20 cellular contexts compared by ENCODE assay signal in the genomic region with DNA sequence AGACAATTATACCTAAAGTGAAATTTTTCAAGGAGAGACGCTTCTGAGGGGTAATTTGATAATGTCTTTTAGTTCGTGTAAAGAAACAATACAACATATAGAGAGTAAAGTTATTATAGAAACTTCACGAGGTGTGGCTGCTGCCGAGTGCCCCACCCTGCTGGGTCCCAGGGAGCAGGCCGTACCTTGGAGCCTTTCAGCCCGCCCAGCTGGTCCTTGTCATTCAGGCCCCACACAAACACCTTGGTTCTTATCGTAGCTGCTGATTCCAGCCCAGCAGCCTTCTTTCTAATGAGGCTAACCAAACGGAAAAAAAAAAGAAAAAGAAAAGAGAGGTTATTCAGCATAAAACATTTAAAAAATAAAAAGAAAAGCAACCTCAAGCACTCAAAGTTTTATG.
"Had no signal": no experiment of that assay in that cellular context is flagged by ENCODE, and none has a peak within 500 bp of the region (broad histone marks: within the 10 kb centered on the region; RNA-seq: fewer than 3 reads in every experiment).

No MANE protein-coding gene starts in this region.

- H3K27ac ChIP-seq: dorsolateral prefrontal cortex, gastrocnemius medialis, lower lobe of right lung, neural progenitor cell, right lobe of liver, stomach, thyroid gland had no signal

- DNase-seq: caudate nucleus; cerebellar nuclear complex; dorsolateral prefrontal cortex; effector CD4-positive, alpha-beta T cell; foreskin fibroblast; gastrocnemius medialis; kidney glomerular epithelial cell; left ventricle myocardium superior; lower lobe of right lung; naive B cell; right lobe of liver; stimulated activated CD4-positive, alpha-beta T cell treated with anti-CD3 and anti-CD28 coated beads, Interleukin-2, amount 100 ng/mL, for 24 hours; stimulated activated CD4-positive, alpha-beta T cell treated with anti-CD3 and anti-CD28 coated beads, Interleukin-4, amount 100 ng/mL, for 24 hours; stimulated activated naive CD4-positive, alpha-beta T cell treated with Interleukin-2 at 50 U/mL for 16 hours; stomach; thyroid gland had no signal

- H3K4me1 Mint-ChIP-seq: naive B cell; neural progenitor cell; stimulated activated effector memory CD8-positive, alpha-beta T cell treated with anti-CD3 and anti-CD28 coated beads, Interleukin-12 subunit alpha, Interleukin-12 subunit beta, amount 100 ng/mL, for 72 hours had no signal

- H3K4me1 ChIP-seq: gastrocnemius medialis, lower lobe of right lung, neural progenitor cell, right lobe of liver, stomach, thyroid gland had no signal

- H3K36me3 ChIP-seq: neural progenitor cell had no signal

- H3K27me3 ChIP-seq: dorsolateral prefrontal cortex, gastrocnemius medialis, neural progenitor cell, right lobe of liver, stomach, thyroid gland had no signal

- H3K9me3 ChIP-seq: gastrocnemius medialis, lower lobe of right lung, right lobe of liver, stomach, thyroid gland had no signal

- H3K27ac Mint-ChIP-seq: natural killer cell treated with Interleukin-12 subunit alpha and Interleukin-12 subunit beta and Interleukin-15 and Interleukin-18, amount 100 ng/mL, for 72 hours; stimulated activated effector memory CD8-positive, alpha-beta T cell treated with anti-CD3 and anti-CD28 coated beads, Interleukin-12 subunit alpha, Interleukin-12 subunit beta, amount 100 ng/mL, for 72 hours; type B pancreatic cell had no signal

- H3K27me3 Mint-ChIP-seq: naive B cell; natural killer cell treated with Interleukin-12 subunit alpha and Interleukin-12 subunit beta and Interleukin-15 and Interleukin-18, amount 100 ng/mL, for 72 hours; type B pancreatic cell had no signal

- H3K9me3 Mint-ChIP-seq: naive B cell; natural killer cell treated with Interleukin-12 subunit alpha and Interleukin-12 subunit beta and Interleukin-15 and Interleukin-18, amount 100 ng/mL, for 72 hours; neural progenitor cell; stimulated activated effector memory CD8-positive, alpha-beta T cell treated with anti-CD3 and anti-CD28 coated beads, Interleukin-12 subunit alpha, Interleukin-12 subunit beta, amount 100 ng/mL, for 72 hours; type B pancreatic cell had no signal

- H3K4me3 ChIP-seq: dorsolateral prefrontal cortex, gastrocnemius medialis, lower lobe of right lung, neural progenitor cell, right lobe of liver, stomach, thyroid gland had no signal

- H3K4me3 Mint-ChIP-seq: naive B cell; natural killer cell treated with Interleukin-12 subunit alpha and Interleukin-12 subunit beta and Interleukin-15 and Interleukin-18, amount 100 ng/mL, for 72 hours; neural progenitor cell; stimulated activated effector memory CD8-positive, alpha-beta T cell treated with anti-CD3 and anti-CD28 coated beads, Interleukin-12 subunit alpha, Interleukin-12 subunit beta, amount 100 ng/mL, for 72 hours; type B pancreatic cell had no signal

- ATAC-seq: gastrocnemius medialis; left ventricle myocardium superior; lower lobe of right lung; natural killer cell treated with Interleukin-12 subunit alpha and Interleukin-12 subunit beta and Interleukin-15 and Interleukin-18, amount 100 ng/mL, for 72 hours; right lobe of liver; stimulated activated effector memory CD8-positive, alpha-beta T cell treated with anti-CD3 and anti-CD28 coated beads, Interleukin-12 subunit alpha, Interleukin-12 subunit beta, amount 100 ng/mL, for 72 hours had no signal
